In genomic region chr22:21446128-21446826, GRCh38 we compare ENCODE assay signal across 1 cellular context.
TF ChIP-seq lines count a peak whose summit lies in the region.

No MANE protein-coding gene starts in this region.

TF ChIP-seq in K562, 482 proteins besides CTCF, POLR2A, EP300 and RAD21 (continued from another document and continues in another):
- no peak for TF ChIP-seq ZNF518B (CRISPR knock-in tag; IDR thresholded peaks at IDR 0.05)
- TF ChIP-seq ILF3 (IDR thresholded peaks at IDR 0.05; ENCODE audit: borderline replicate concordance), result no peak
- no peak for TF ChIP-seq SRSF7 (optimal IDR thresholded peaks at IDR 0.05; ENCODE audit: low read depth, low read length)
- no peak for TF ChIP-seq CHAMP1 (IDR thresholded peaks at IDR 0.05)
- TF ChIP-seq REST (CRISPR knock-in tag; IDR thresholded peaks at IDR 0.05; ENCODE audit: low read depth), result no peak
- TF ChIP-seq GATAD2A (IDR thresholded peaks at IDR 0.05), result no peak; the same call in 1 of the 2 replicates
- TF ChIP-seq ETV5 (CRISPR knock-in tag; IDR thresholded peaks at IDR 0.05; ENCODE audit: low read depth), result no peak
- TF ChIP-seq SUPT5H (IDR thresholded peaks at IDR 0.05), result peak; percentile 65
- TF ChIP-seq CHD1 (IDR thresholded peaks at IDR 0.05; ENCODE audit: low read length), result no peak
- TF ChIP-seq BRD4 (IDR thresholded peaks at IDR 0.05), result no peak
- no peak for TF ChIP-seq ATF1 (CRISPR knock-in tag; IDR thresholded peaks at IDR 0.05)
- no peak for TF ChIP-seq ATF1 (tag; IDR thresholded peaks at IDR 0.05)
- TF ChIP-seq DPF2 (IDR thresholded peaks at IDR 0.05), result no peak
- no peak for TF ChIP-seq ZNF512 (tag; IDR thresholded peaks at IDR 0.05)
- no peak for TF ChIP-seq POU5F1 (IDR thresholded peaks at IDR 0.05; ENCODE audit: borderline replicate concordance, low read depth, low read length, partially characterized antibody)
- no peak; the same call in 1 of the 2 replicates for TF ChIP-seq MTF1 (CRISPR knock-in tag; IDR thresholded peaks at IDR 0.05; ENCODE audit: borderline replicate concordance)
- TF ChIP-seq ZNF184 (CRISPR knock-in tag; IDR thresholded peaks at IDR 0.05), result no peak
- TF ChIP-seq E2F1 (CRISPR knock-in tag; IDR thresholded peaks at IDR 0.05), result no peak
- TF ChIP-seq MEF2D (tag; conservative IDR thresholded peaks at IDR 0.05; ENCODE audit: low read depth), result no peak
- TF ChIP-seq BCL6 (CRISPR knock-in tag; IDR thresholded peaks at IDR 0.05), result no peak
- no peak for TF ChIP-seq MBD2 (IDR thresholded peaks at IDR 0.05; ENCODE audit: borderline replicate concordance, low read depth)
- TF ChIP-seq MGA (IDR thresholded peaks at IDR 0.05), result no peak
- no peak for TF ChIP-seq SNRNP70 (optimal IDR thresholded peaks at IDR 0.05; ENCODE audit: low read depth, low read length)
- no peak for TF ChIP-seq PKNOX1 (IDR thresholded peaks at IDR 0.05)
- no peak for TF ChIP-seq L3MBTL2 (IDR thresholded peaks at IDR 0.05)
- no peak for TF ChIP-seq BRCA1 (IDR thresholded peaks at IDR 0.05)
- TF ChIP-seq BRCA1 (CRISPR knock-in tag; IDR thresholded peaks at IDR 0.05), result no peak
- no peak; a peak in 1 of 4 replicates for TF ChIP-seq FOXA3 (CRISPR knock-in tag; conservative IDR thresholded peaks at IDR 0.05 in 1 of 2, IDR thresholded peaks at IDR 0.05 in 1 of 2)
- TF ChIP-seq RBM17 (IDR thresholded peaks at IDR 0.05; ENCODE audit: borderline replicate concordance, low read depth, low read length), result no peak
- TF ChIP-seq SMAD2 (IDR thresholded peaks at IDR 0.05; ENCODE audit: low read depth, low read length), result no peak
- TF ChIP-seq TGIF2 (CRISPR knock-in tag; IDR thresholded peaks at IDR 0.05), result no peak
- TF ChIP-seq SMARCA4 (IDR thresholded peaks at IDR 0.05), result no peak
- no peak for TF ChIP-seq BACH1 (tag; IDR thresholded peaks at IDR 0.05)
- 0 out of 2 replicates have a peak, but pooled peaks have one; percentile 74 for TF ChIP-seq FOXP1 (CRISPR knock-in tag; IDR thresholded peaks at IDR 0.05)
